1 cellular context compared by ENCODE assay signal in the genomic region with DNA sequence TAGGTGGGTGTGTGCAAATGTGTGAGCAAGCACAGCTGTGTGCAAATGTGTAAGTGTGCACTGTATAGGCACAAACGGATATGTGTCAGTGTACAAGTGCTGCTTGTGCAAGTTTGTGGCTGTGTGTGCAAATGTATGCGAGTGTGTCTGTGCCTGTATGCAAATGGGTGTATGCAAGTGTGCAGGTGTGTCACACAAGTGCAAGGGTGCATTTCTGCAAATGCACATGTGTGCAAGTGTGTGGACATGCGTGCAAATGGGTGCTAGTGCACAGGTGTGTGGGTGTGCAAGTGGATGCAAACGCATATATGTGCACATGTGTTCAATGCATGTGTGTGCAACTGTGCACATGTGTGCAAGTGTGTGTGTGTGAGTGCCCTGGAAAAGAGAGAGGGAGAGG.
A peak's percentile ranks its signal among the peaks of the same experiment; 100 is the strongest.
TF ChIP-seq lines count a peak whose summit lies in the region.

No MANE protein-coding gene starts in this region.

TF ChIP-seq in K562, 482 proteins besides CTCF, POLR2A, EP300 and RAD21:
- peak; percentile 43; the same call in 1 of the 2 replicates for TF ChIP-seq ZNF143 (CRISPR knock-in tag; IDR thresholded peaks at IDR 0.05)
- no peak for TF ChIP-seq BRD4 (IDR thresholded peaks at IDR 0.05)
- TF ChIP-seq MYNN (IDR thresholded peaks at IDR 0.05), result peak; percentile 85
- TF ChIP-seq MYNN (CRISPR knock-in tag; IDR thresholded peaks at IDR 0.05), result no peak
- TF ChIP-seq TEAD4 (IDR thresholded peaks at IDR 0.05; ENCODE audit: low read length), result no peak
- peak; percentile 17; the same call in 1 of the 2 replicates for TF ChIP-seq TEAD4 (CRISPR knock-in tag; IDR thresholded peaks at IDR 0.05; ENCODE audit: borderline replicate concordance)
- TF ChIP-seq, protein P1, sequence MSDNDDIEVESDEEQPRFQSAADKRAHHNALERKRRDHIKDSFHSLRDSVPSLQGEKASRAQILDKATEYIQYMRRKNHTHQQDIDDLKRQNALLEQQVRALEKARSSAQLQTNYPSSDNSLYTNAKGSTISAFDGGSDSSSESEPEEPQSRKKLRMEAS (CRISPR knock-in tag; IDR thresholded peaks at IDR 0.05), result 0 out of 2 replicates have a peak, but pooled peaks have one; percentile 17
- no peak for TF ChIP-seq PHB2 (IDR thresholded peaks at IDR 0.05; ENCODE audit: low read depth)
- TF ChIP-seq PRMT5 (CRISPR knock-in tag; IDR thresholded peaks at IDR 0.05), result 0 out of 2 replicates have a peak, but pooled peaks have one; percentile 7
- no peak for TF ChIP-seq EGR1 (conservative IDR thresholded peaks at IDR 0.05)
- TF ChIP-seq, protein P2, sequence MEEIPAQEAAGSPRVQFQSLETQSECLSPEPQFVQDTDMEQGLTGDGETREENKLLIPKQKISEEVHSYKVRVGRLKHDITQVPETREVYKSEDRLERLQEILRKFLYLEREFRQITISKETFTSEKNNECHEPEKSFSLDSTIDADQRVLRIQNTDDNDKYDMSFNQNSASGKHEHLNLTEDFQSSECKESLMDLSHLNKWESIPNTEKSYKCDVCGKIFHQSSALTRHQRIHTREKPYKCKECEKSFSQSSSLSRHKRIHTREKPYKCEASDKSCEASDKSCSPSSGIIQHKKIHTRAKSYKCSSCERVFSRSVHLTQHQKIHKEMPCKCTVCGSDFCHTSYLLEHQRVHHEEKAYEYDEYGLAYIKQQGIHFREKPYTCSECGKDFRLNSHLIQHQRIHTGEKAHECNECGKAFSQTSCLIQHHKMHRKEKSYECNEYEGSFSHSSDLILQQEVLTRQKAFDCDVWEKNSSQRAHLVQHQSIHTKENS (CRISPR knock-in tag; IDR thresholded peaks at IDR 0.05), result no peak
- TF ChIP-seq FOXP1 (CRISPR knock-in tag; IDR thresholded peaks at IDR 0.05), result peak; percentile 64; the same call in 1 of the 2 replicates
- TF ChIP-seq, protein P3, sequence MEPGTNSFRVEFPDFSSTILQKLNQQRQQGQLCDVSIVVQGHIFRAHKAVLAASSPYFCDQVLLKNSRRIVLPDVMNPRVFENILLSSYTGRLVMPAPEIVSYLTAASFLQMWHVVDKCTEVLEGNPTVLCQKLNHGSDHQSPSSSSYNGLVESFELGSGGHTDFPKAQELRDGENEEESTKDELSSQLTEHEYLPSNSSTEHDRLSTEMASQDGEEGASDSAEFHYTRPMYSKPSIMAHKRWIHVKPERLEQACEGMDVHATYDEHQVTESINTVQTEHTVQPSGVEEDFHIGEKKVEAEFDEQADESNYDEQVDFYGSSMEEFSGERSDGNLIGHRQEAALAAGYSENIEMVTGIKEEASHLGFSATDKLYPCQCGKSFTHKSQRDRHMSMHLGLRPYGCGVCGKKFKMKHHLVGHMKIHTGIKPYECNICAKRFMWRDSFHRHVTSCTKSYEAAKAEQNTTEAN (CRISPR knock-in tag; IDR thresholded peaks at IDR 0.05), result peak; percentile 99
- TF ChIP-seq, protein P4, sequence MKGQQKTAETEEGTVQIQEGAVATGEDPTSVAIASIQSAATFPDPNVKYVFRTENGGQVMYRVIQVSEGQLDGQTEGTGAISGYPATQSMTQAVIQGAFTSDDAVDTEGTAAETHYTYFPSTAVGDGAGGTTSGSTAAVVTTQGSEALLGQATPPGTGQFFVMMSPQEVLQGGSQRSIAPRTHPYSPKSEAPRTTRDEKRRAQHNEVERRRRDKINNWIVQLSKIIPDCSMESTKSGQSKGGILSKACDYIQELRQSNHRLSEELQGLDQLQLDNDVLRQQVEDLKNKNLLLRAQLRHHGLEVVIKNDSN (CRISPR knock-in tag; IDR thresholded peaks at IDR 0.05), result peak; percentile 54; the same call in 1 of the 2 replicates
